In the genomic region with DNA sequence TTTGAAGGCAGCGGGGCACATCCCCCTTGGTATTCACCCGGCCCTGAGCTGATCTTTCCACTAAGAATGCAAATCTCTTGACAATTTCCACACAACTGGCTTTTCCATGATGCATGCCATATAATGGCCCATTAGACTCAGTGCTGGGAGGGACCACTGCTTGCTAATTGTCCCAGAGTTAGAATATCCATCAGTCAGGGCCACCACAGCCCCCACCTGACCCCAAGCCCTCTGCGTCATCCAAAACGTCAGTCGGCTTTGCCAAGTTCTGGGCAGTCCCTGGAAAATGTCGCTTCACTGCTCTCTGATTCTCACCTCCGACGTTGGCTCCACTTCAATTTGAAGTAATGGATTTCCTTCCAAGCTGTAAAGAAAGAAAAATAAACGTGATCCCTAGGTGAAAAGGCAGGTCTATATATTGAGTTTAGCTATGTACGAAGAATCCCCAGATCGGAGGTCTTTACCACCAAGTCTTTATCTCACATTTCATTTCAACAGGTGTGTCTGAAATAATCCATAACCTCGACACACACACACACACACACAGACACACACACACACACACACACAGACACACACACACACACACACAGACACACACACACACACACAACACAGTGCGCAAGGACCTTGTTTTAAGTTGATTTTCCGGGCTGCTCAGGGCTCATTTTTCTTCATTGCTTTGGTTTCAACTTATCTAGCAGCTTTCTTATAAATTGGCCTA, we compare ENCODE assay signal across 23 cellular contexts.
"Had no signal": no experiment of that assay in that cellular context is flagged by ENCODE, and none has a peak within 500 bp of the region (broad histone marks: within the 10 kb centered on the region; RNA-seq: fewer than 3 reads in every experiment).

No MANE protein-coding gene starts in this region.

- DNase-seq: activated CD4-positive, alpha-beta memory T cell treated with anti-CD3 and anti-CD28 coated beads, Interleukin-2, amount 10 ng/mL, durations not matched to agents 7 days and 5 days; activated CD4-positive, alpha-beta T cell treated with anti-CD3 and anti-CD28 coated beads for 48 hours; activated CD4-positive, CD25-positive, alpha-beta regulatory T cell; activated CD8-positive, alpha-beta memory T cell treated with anti-CD3 and anti-CD28 coated beads, Interleukin-2, amount 10 ng/mL, durations not matched to agents 7 days and 5 days; activated naive CD4-positive, alpha-beta T cell treated with anti-CD3 and anti-CD28 coated beads for 36 hours; central memory CD4-positive, alpha-beta T cell; gastrocnemius medialis; head of caudate nucleus; immature natural killer cell; left colon; mammary epithelial cell; midbrain; psoas muscle; SK-N-SH; stimulated activated CD4-positive, alpha-beta T cell treated with anti-CD3 and anti-CD28 coated beads, Interleukin-4, amount 100 ng/mL, for 1 hour; stomach; T-helper 1 cell; T-helper 9 cell had no signal

- H3K27me3 Mint-ChIP-seq: activated CD4-positive, alpha-beta memory T cell treated with anti-CD3 and anti-CD28 coated beads, Interleukin-2, amount 10 ng/mL, durations not matched to agents 7 days and 5 days; activated CD8-positive, alpha-beta memory T cell treated with anti-CD3 and anti-CD28 coated beads, Interleukin-2, amount 10 ng/mL, durations not matched to agents 7 days and 5 days had no signal

- ATAC-seq: activated CD8-positive, alpha-beta memory T cell treated with anti-CD3 and anti-CD28 coated beads, Interleukin-2, amount 10 ng/mL, durations not matched to agents 7 days and 5 days; esophagus mucosa; gastrocnemius medialis; left colon; psoas muscle; sciatic nerve had no signal

- H3K27ac Mint-ChIP-seq: activated CD4-positive, alpha-beta memory T cell treated with anti-CD3 and anti-CD28 coated beads, Interleukin-2, amount 10 ng/mL, durations not matched to agents 7 days and 5 days; activated CD8-positive, alpha-beta memory T cell treated with anti-CD3 and anti-CD28 coated beads, Interleukin-2, amount 10 ng/mL, durations not matched to agents 7 days and 5 days; activated naive CD4-positive, alpha-beta T cell treated with anti-CD3 and anti-CD28 coated beads for 36 hours; brain; immature natural killer cell; type B pancreatic cell had no signal

- H3K36me3 ChIP-seq: gastrocnemius medialis, stomach had no signal

- H3K4me3 ChIP-seq: gastrocnemius medialis, psoas muscle, smooth muscle cell, stomach had no signal

- H3K27ac ChIP-seq: gastrocnemius medialis, psoas muscle, stomach had no signal

- H3K4me3 Mint-ChIP-seq: activated CD4-positive, alpha-beta memory T cell treated with anti-CD3 and anti-CD28 coated beads, Interleukin-2, amount 10 ng/mL, durations not matched to agents 7 days and 5 days; activated CD8-positive, alpha-beta memory T cell treated with anti-CD3 and anti-CD28 coated beads, Interleukin-2, amount 10 ng/mL, durations not matched to agents 7 days and 5 days; activated naive CD4-positive, alpha-beta T cell treated with anti-CD3 and anti-CD28 coated beads for 36 hours; brain; immature natural killer cell; type B pancreatic cell had no signal

- H3K36me3 Mint-ChIP-seq: activated CD8-positive, alpha-beta memory T cell treated with anti-CD3 and anti-CD28 coated beads, Interleukin-2, amount 10 ng/mL, durations not matched to agents 7 days and 5 days; immature natural killer cell had no signal

- H3K9me3 Mint-ChIP-seq: activated CD4-positive, alpha-beta memory T cell treated with anti-CD3 and anti-CD28 coated beads, Interleukin-2, amount 10 ng/mL, durations not matched to agents 7 days and 5 days; activated naive CD4-positive, alpha-beta T cell treated with anti-CD3 and anti-CD28 coated beads for 36 hours; immature natural killer cell; type B pancreatic cell had no signal

- H3K27me3 ChIP-seq: gastrocnemius medialis, stomach had no signal

- H3K4me1 Mint-ChIP-seq: activated CD4-positive, alpha-beta memory T cell treated with anti-CD3 and anti-CD28 coated beads, Interleukin-2, amount 10 ng/mL, durations not matched to agents 7 days and 5 days; activated CD8-positive, alpha-beta memory T cell treated with anti-CD3 and anti-CD28 coated beads, Interleukin-2, amount 10 ng/mL, durations not matched to agents 7 days and 5 days; immature natural killer cell had no signal

- H3K9me3 ChIP-seq: gastrocnemius medialis, psoas muscle, SK-N-SH had no signal

- H3K9ac ChIP-seq: SK-N-SH had no signal
